Comparison of ENCODE assay signal across 8 cellular contexts in genomic region chr12:108768591-108769500, GRCh38. TPM values are rescaled to one million over a fixed set of nuclear protein-coding genes. Genes with fewer than 3 reads are reported as not detected.
DNase-seq lines count a peak whose midpoint lies in the region; ATAC-seq, FAIRE-seq and TF ChIP-seq lines count a peak whose summit lies in the region.

No MANE protein-coding gene starts in this region.

- peak in 1 of 2 experiments; percentile 24; a peak in 2 of 4 replicates for TF ChIP-seq CTCF in GM23338 (conservative IDR thresholded peaks at IDR 0.05; ENCODE audit: low read depth in 2 of 2)
- no peak for TF ChIP-seq CTCF in fibroblast of lung (conservative IDR thresholded peaks at IDR 0.05 in 1 of 2, IDR thresholded peaks at IDR 0.05 in 1 of 2; ENCODE audit: low read depth in 1 of 2, low read length in 2 of 2)
- no peak for TF ChIP-seq CTCF in pancreas (IDR thresholded peaks at IDR 0.05)

- FAIRE-seq in pancreas (lab: Jason Lieb, UNC) = no peak

- intact Hi-C loops in pancreas (cut with DNase I) = no loop called here

- H3K9me3 ChIP-seq in fibroblast of lung (ENCODE audit: control insufficient read depth, insufficient read depth, low read depth, low read length) = no peaks in the 10 kb centered on the region
- H3K9me3 ChIP-seq in pancreas = no peaks in the 10 kb centered on the region

- H3K4me1 Mint-ChIP-seq in GM23338 = peaks cover 13% of the 10 kb centered on the region; the same call in 2 of the 3 replicates

- H3K27me3 Mint-ChIP-seq in GM23338 (ENCODE audit: insufficient read depth, low read depth, poor library complexity) = peaks cover 10% of the 10 kb centered on the region

- H3K9me3 Mint-ChIP-seq in GM23338 = no peaks in the 10 kb centered on the region

- WGBS in pancreas, 2 donors = 7% methylated on average over 30 to 40 of the region's 40 CpGs

- H4K20me1 ChIP-seq in GM23338 (replicated peaks; ENCODE audit: insufficient read depth) = no peaks in the 10 kb centered on the region
- H4K20me1 ChIP-seq in fibroblast of lung (ENCODE audit: control insufficient read depth, extremely low read depth, insufficient read depth, low read length) = no peaks in the 10 kb centered on the region

- peak overlapping the region; percentile 75 for H3K4me3 ChIP-seq in GM23338
- peak overlapping the region in 1 of 4 experiments; percentile 7 for H3K4me3 ChIP-seq in fibroblast of lung (replicated peaks in 1 of 4; ENCODE audit: control extremely low read depth in 1 of 4, insufficient read depth in 1 of 4, low read depth in 3 of 4, low read length in 4 of 4)
- peak overlapping the region; percentile 17 to 49 (median 44) for H3K4me3 ChIP-seq in pancreas

- H3K36me3 Mint-ChIP-seq in GM23338 (ENCODE audit: low read depth) = no peaks in the 10 kb centered on the region

- H3K79me2 ChIP-seq in GM23338 (replicated peaks; ENCODE audit: insufficient read depth) = no peaks in the 10 kb centered on the region
- no peaks in the 10 kb centered on the region for H3K79me2 ChIP-seq in fibroblast of lung (ENCODE audit: control insufficient read depth, insufficient read depth, low read length)

- no peak overlapping the region for H3K9ac ChIP-seq in fibroblast of lung (ENCODE audit: insufficient read depth, low read length)

- peak overlapping the region; percentile 84 for H3K4me2 ChIP-seq in GM23338
- peak overlapping the region; percentile 2 for H3K4me2 ChIP-seq in fibroblast of lung (ENCODE audit: extremely low read depth, insufficient read depth, low read length)

- H3K27me3 ChIP-seq in GM23338 (ENCODE audit: insufficient read depth) (no peaks in the 10 kb centered on the region), fibroblast of lung (ENCODE audit: control insufficient read depth, insufficient read depth, low read length) (no peaks in the 10 kb centered on the region), pancreas (no peaks in the 10 kb centered on the region)

- H3K4me1 ChIP-seq in GM23338 (ENCODE audit: insufficient read depth) = no peaks in the 10 kb centered on the region
- H3K4me1 ChIP-seq in fibroblast of lung (ENCODE audit: control insufficient read depth, extremely low read depth, insufficient read depth, low read length) = peaks cover 5% of the 10 kb centered on the region
- H3K4me1 ChIP-seq in pancreas = peaks cover 0 to 4% (median 0%) of the 10 kb centered on the region in 3 donors

- no peak overlapping the region for H3K27ac ChIP-seq in GM23338 (ENCODE audit: low read depth)
- H3K27ac ChIP-seq in fibroblast of lung (ENCODE audit: insufficient read depth, low read length) = no peak overlapping the region
- no peak overlapping the region for H3K27ac ChIP-seq in pancreas

- DNase-seq in AG08396 (ENCODE audit: low spot score) = peak; percentile 39
- peak; percentile 80 for DNase-seq in GM23338 (ENCODE audit: low spot score)
- peak; percentile 46 for DNase-seq in SW480 (ENCODE audit: low spot score)
- DNase-seq in fibroblast of lung (ENCODE audit: low read depth in 2 of 2) = no peak
- peak; percentile 42 to 83 (median 65) for DNase-seq in pancreas

- ATAC-seq in GM23338 = peak; percentile 83
- ATAC-seq in pancreas = peak; percentile 83 to 95 (median 90)
- no peak for ATAC-seq in HG02884 (IDR thresholded peaks at IDR 0.05; ENCODE audit: unreplicated experiment)
- ATAC-seq in HG02973 (IDR thresholded peaks at IDR 0.05; ENCODE audit: unreplicated experiment) = no peak
- no peak for ATAC-seq in GM21381 (IDR thresholded peaks at IDR 0.05; ENCODE audit: unreplicated experiment)

- H2AFZ ChIP-seq in GM23338 = peak overlapping the region; percentile 94
- no peak overlapping the region for H2AFZ ChIP-seq in fibroblast of lung (ENCODE audit: low read length)

- peaks cover 8% of the 10 kb centered on the region; the same call in 1 of the 2 replicates for H3F3A ChIP-seq in GM23338 (replicated peaks; ENCODE audit: low read depth)

- H3K36me3 ChIP-seq in GM23338 (ENCODE audit: insufficient read depth) (no peaks in the 10 kb centered on the region), fibroblast of lung (ENCODE audit: control insufficient read depth, insufficient read depth, low read length) (no peaks in the 10 kb centered on the region), pancreas (no peaks in the 10 kb centered on the region)

- H3K9me2 ChIP-seq in GM23338 (ENCODE audit: insufficient read depth) = no peaks in the 10 kb centered on the region

- H3K4me3 Mint-ChIP-seq in GM23338 = peak overlapping the region; percentile 68

- H3K27ac Mint-ChIP-seq in GM23338 = no peak overlapping the region

TF ChIP-seq in GM23338, 12 proteins besides CTCF, POLR2A, EP300 and RAD21:
- TF ChIP-seq ZNF331 (CRISPR knock-in tag; IDR thresholded peaks at IDR 0.05; ENCODE audit: low read depth) = no peak
- TF ChIP-seq REST (IDR thresholded peaks at IDR 0.05; ENCODE audit: unreplicated experiment) = no peak
- TF ChIP-seq POLR2AphosphoS5 (IDR thresholded peaks at IDR 0.05; ENCODE audit: low read depth) = no peak
- no peak for TF ChIP-seq JUNB (IDR thresholded peaks at IDR 0.05; ENCODE audit: unreplicated experiment)

RNA-seq across cellular contexts. Expression of gene CORO1C, which starts 37.5 kb away (rescaled TPM):
- 78.2 and 89.5 TPM in 2 replicates for total RNA-seq in GM23338 (2014; rRNA removed; shearing (Covaris generic))
- polyA plus RNA-seq in GM23338 (2016; fragmentation: Nextera tagmentation; extraction: Ambion mirVana) = 53.3 and 59.2 TPM in 2 replicates
- total RNA-seq in fibroblast of lung = 202 and 288 TPM in 2 replicates
- 542 and 773 TPM in 2 replicates for polyA plus RNA-seq in fibroblast of lung
- 395 and 442 TPM in 2 replicates for polyA plus RNA-seq in fibroblast of lung (2012)
- polyA minus RNA-seq in fibroblast of lung (ENCODE audit: low replicate concordance) = 1,176 and 1,331 TPM in 2 replicates
- 10 to 100 TPM; 14.1 to 62.3 (median 19.5) TPM for total RNA-seq in pancreas
- 1 to 10 TPM; 9.9 to 10.0 TPM for polyA plus RNA-seq in pancreas

Comparison
In these comparisons a context has a peak if more than half of its experiments do, and no peak if none do; other contexts are left out.
1. DNase-seq: peak in AG08396 (single experiment), GM23338 (single experiment), SW480 (single experiment) and pancreas (6 of 6); none in fibroblast of lung (0 of 2).
2. ATAC-seq: peak in GM23338 (single experiment) and pancreas (4 of 4); none in HG02884 (single experiment), HG02973 (single experiment) and GM21381 (single experiment).